Comparison of ENCODE assay signal across 8 cellular contexts in the genomic region with DNA sequence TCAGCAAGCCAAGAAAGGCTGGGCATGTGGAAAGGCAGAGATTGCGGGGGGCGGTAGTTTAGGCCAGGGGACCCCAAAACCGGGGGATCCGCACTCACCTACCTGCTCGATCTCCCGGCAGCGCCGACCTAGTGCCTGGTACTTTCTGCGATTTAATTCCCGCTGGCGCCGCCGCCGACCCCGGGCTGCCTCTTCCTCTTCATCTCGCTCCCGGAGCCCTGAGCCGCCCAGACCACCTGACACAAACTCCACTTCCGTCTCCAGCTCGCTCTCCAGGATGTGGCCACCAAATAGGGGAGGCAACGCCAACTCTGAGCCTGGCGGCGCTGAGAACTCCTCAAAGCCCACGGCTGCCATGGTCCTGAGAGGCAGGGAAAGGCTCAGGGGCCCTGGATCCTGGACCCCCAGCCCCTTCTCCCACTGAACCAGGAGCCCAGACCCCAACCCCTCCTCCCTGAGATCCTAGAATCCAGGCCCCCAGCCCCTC. TPM values are rescaled to one million over a fixed set of nuclear protein-coding genes. Genes with fewer than 3 reads are reported as not detected.
DNase-seq lines count a peak whose midpoint lies in the region; ATAC-seq and TF ChIP-seq lines count a peak whose summit lies in the region.

No MANE protein-coding gene starts in this region.

- no peaks in the 10 kb centered on the region for H3K4me1 ChIP-seq in aorta (ENCODE audit: control insufficient read depth in 1 of 2, insufficient read depth in 2 of 2, low read length in 2 of 2)

- H3K9me3 Mint-ChIP-seq in activated T-helper 1 cell treated with anti-CD3 and anti-CD28 coated beads, Interleukin-12 subunit alpha, Interleukin-12 subunit beta, Interleukin-2, Interleukin-4 antibody, amounts not matched to agents 30 ng/mL and 10 ng/mL and 1 ng/mL, durations not matched to agents 14 hours and 24 hours and 36 hours = no peaks in the 10 kb centered on the region
- H3K9me3 Mint-ChIP-seq in nephron progenitor cell = no peaks in the 10 kb centered on the region

- no peaks in the 10 kb centered on the region for H3K27me3 ChIP-seq in aorta (ENCODE audit: control insufficient read depth in 1 of 2, insufficient read depth in 2 of 2, low read length in 1 of 2)

- no peak for ATAC-seq in aorta (ENCODE audit: low FRiP score)
- no peak for ATAC-seq in GM18907 (IDR thresholded peaks at IDR 0.05; ENCODE audit: unreplicated experiment)

- peak; percentile 80 for DNase-seq in GM13976 (ENCODE audit: low spot score)
- peak; percentile 24 for DNase-seq in NCI-H69 (lab: John Stamatoyannopoulos, UW)
- DNase-seq in activated T-helper 1 cell treated with anti-CD3 and anti-CD28 coated beads, Interleukin-12 subunit alpha, Interleukin-12 subunit beta, Interleukin-2, Interleukin-4 antibody, amounts not matched to agents 30 ng/mL and 10 ng/mL and 1 ng/mL, durations not matched to agents 14 hours and 24 hours and 36 hours (ENCODE audit: low spot score) = peak; percentile 55
- DNase-seq in fibroblast of mammary gland (ENCODE audit: low read depth) = peak; percentile 38
- no peak for DNase-seq in nephron progenitor cell
- DNase-seq in aorta = peak; percentile 70 to 84
- DNase-seq in cerebellar nuclear complex (lab: John Stamatoyannopoulos, UW) = no peak

- H3K4me3 ChIP-seq in fibroblast of mammary gland (ENCODE audit: control insufficient read depth, low read depth, low read length) (peak overlapping the region; percentile 92), aorta (ENCODE audit: low read length in 2 of 2) (peak overlapping the region in 1 of 2 donors; percentile 36)

- no peaks in the 10 kb centered on the region for H3K27me3 Mint-ChIP-seq in activated T-helper 1 cell treated with anti-CD3 and anti-CD28 coated beads, Interleukin-12 subunit alpha, Interleukin-12 subunit beta, Interleukin-2, Interleukin-4 antibody, amounts not matched to agents 30 ng/mL and 10 ng/mL and 1 ng/mL, durations not matched to agents 14 hours and 24 hours and 36 hours (ENCODE audit: insufficient read depth)
- H3K27me3 Mint-ChIP-seq in nephron progenitor cell (ENCODE audit: low read depth, poor library complexity) = peaks cover 3% of the 10 kb centered on the region

- H3K36me3 ChIP-seq in aorta (ENCODE audit: control insufficient read depth in 1 of 2, insufficient read depth in 2 of 2, low read length in 1 of 2) = no peaks in the 10 kb centered on the region

- H3K9me3 ChIP-seq in aorta (ENCODE audit: control insufficient read depth, low read length) = no peaks in the 10 kb centered on the region

- 25 to 31% methylated on average over 24 of the region's 24 CpGs for WGBS in aorta, 2 donors

- intact Hi-C loops in activated T-helper 1 cell treated with anti-CD3 and anti-CD28 coated beads, Interleukin-12 subunit alpha, Interleukin-12 subunit beta, Interleukin-2, Interleukin-4 antibody, amounts not matched to agents 30 ng/mL and 10 ng/mL and 1 ng/mL, durations not matched to agents 14 hours and 24 hours and 36 hours (cut with micrococcal nuclease) = no loop called here
- intact Hi-C loops in aorta (cut with DNase I) = loop anchor here in 1 of 2 donors (10.0 kb wide), 1 partner anchor 250 kb away; a partner anchor contains a TSS

- H3K4me1 Mint-ChIP-seq in activated T-helper 1 cell treated with anti-CD3 and anti-CD28 coated beads, Interleukin-12 subunit alpha, Interleukin-12 subunit beta, Interleukin-2, Interleukin-4 antibody, amounts not matched to agents 30 ng/mL and 10 ng/mL and 1 ng/mL, durations not matched to agents 14 hours and 24 hours and 36 hours (ENCODE audit: low read depth) = peaks cover 32% of the 10 kb centered on the region
- H3K4me1 Mint-ChIP-seq in nephron progenitor cell = peaks cover 35% of the 10 kb centered on the region

- TF ChIP-seq CTCF in GM13976 (IDR thresholded peaks at IDR 0.05; ENCODE audit: borderline replicate concordance, control extremely low read depth, extremely low read depth, insufficient read depth, missing control alignments) (no peak), fibroblast of mammary gland (conservative IDR thresholded peaks at IDR 0.05; ENCODE audit: control insufficient read depth, insufficient read depth, low read depth, low read length) (no peak), nephron progenitor cell (IDR thresholded peaks at IDR 0.05) (no peak)

- H3K4me3 Mint-ChIP-seq in activated T-helper 1 cell treated with anti-CD3 and anti-CD28 coated beads, Interleukin-12 subunit alpha, Interleukin-12 subunit beta, Interleukin-2, Interleukin-4 antibody, amounts not matched to agents 30 ng/mL and 10 ng/mL and 1 ng/mL, durations not matched to agents 14 hours and 24 hours and 36 hours = peak overlapping the region; percentile 94
- H3K4me3 Mint-ChIP-seq in nephron progenitor cell = peak overlapping the region; percentile 99

- in situ Hi-C loops in GM13976 (cut with MboI; ENCODE audit: low sequenced_read_pairs, unreplicated experiment) = no loop called here

- H3K27ac ChIP-seq in aorta (ENCODE audit: low read depth in 1 of 2, low read length in 2 of 2) = no peak overlapping the region

- H3K36me3 Mint-ChIP-seq in activated T-helper 1 cell treated with anti-CD3 and anti-CD28 coated beads, Interleukin-12 subunit alpha, Interleukin-12 subunit beta, Interleukin-2, Interleukin-4 antibody, amounts not matched to agents 30 ng/mL and 10 ng/mL and 1 ng/mL, durations not matched to agents 14 hours and 24 hours and 36 hours (ENCODE audit: low read depth) = peaks cover 19% of the 10 kb centered on the region
- H3K36me3 Mint-ChIP-seq in nephron progenitor cell (ENCODE audit: low read depth) = peaks cover 28% of the 10 kb centered on the region

- H3K27ac Mint-ChIP-seq in activated T-helper 1 cell treated with anti-CD3 and anti-CD28 coated beads, Interleukin-12 subunit alpha, Interleukin-12 subunit beta, Interleukin-2, Interleukin-4 antibody, amounts not matched to agents 30 ng/mL and 10 ng/mL and 1 ng/mL, durations not matched to agents 14 hours and 24 hours and 36 hours = peak overlapping the region; percentile 91
- no peak overlapping the region for H3K27ac Mint-ChIP-seq in nephron progenitor cell

RNA-seq across cellular contexts. Expression of a gene that starts 1.1 kb away (rescaled TPM):
- total RNA-seq in activated T-helper 1 cell treated with anti-CD3 and anti-CD28 coated beads, Interleukin-12 subunit alpha, Interleukin-12 subunit beta, Interleukin-2, Interleukin-4 antibody, amounts not matched to agents 30 ng/mL and 10 ng/mL and 1 ng/mL, durations not matched to agents 14 hours and 24 hours and 36 hours = 31.1 and 33.4 TPM in 2 replicates
- 10 to 100 TPM; 12.9 to 17.3 TPM for total RNA-seq in aorta
- polyA plus RNA-seq in aorta = 10 to 100 TPM in 1 of 2 donors, 1 to 10 TPM in 1; 8.3 to 29.4 TPM

RNA-seq across cellular contexts. Expression of a gene that starts 1.2 kb away (rescaled TPM):
- 110 and 118 TPM in 2 replicates for total RNA-seq in activated T-helper 1 cell treated with anti-CD3 and anti-CD28 coated beads, Interleukin-12 subunit alpha, Interleukin-12 subunit beta, Interleukin-2, Interleukin-4 antibody, amounts not matched to agents 30 ng/mL and 10 ng/mL and 1 ng/mL, durations not matched to agents 14 hours and 24 hours and 36 hours
- 10 to 100 TPM; 41.5 to 50.4 TPM for total RNA-seq in aorta
- 10 to 100 TPM; 33.8 to 71.2 TPM for polyA plus RNA-seq in aorta

RNA-seq across cellular contexts. Expression of a gene that starts 11.7 kb away (rescaled TPM):
- 110 and 125 TPM in 2 replicates for total RNA-seq in activated T-helper 1 cell treated with anti-CD3 and anti-CD28 coated beads, Interleukin-12 subunit alpha, Interleukin-12 subunit beta, Interleukin-2, Interleukin-4 antibody, amounts not matched to agents 30 ng/mL and 10 ng/mL and 1 ng/mL, durations not matched to agents 14 hours and 24 hours and 36 hours
- total RNA-seq in aorta = 10 to 100 TPM; 64.9 to 65.3 TPM
- 100 to 1,000 TPM in 1 of 2 donors, 10 to 100 TPM in 1; 76.5 to 129 TPM for polyA plus RNA-seq in aorta

RNA-seq across cellular contexts. Expression of a gene that starts 13.8 kb away (rescaled TPM):
- total RNA-seq in activated T-helper 1 cell treated with anti-CD3 and anti-CD28 coated beads, Interleukin-12 subunit alpha, Interleukin-12 subunit beta, Interleukin-2, Interleukin-4 antibody, amounts not matched to agents 30 ng/mL and 10 ng/mL and 1 ng/mL, durations not matched to agents 14 hours and 24 hours and 36 hours = 0.27 TPM in 1 of 2 replicates, not detected in the other
- 1 to 10 TPM; 4.4 to 6.0 TPM for total RNA-seq in aorta
- polyA plus RNA-seq in aorta = 1 to 10 TPM in 1 of 2 donors, under 1 TPM in 1; 0.31 to 2.8 TPM

RNA-seq across cellular contexts. Expression of a gene that starts 23.2 kb away (rescaled TPM):
- 70.0 and 73.2 TPM in 2 replicates for total RNA-seq in activated T-helper 1 cell treated with anti-CD3 and anti-CD28 coated beads, Interleukin-12 subunit alpha, Interleukin-12 subunit beta, Interleukin-2, Interleukin-4 antibody, amounts not matched to agents 30 ng/mL and 10 ng/mL and 1 ng/mL, durations not matched to agents 14 hours and 24 hours and 36 hours
- total RNA-seq in aorta = 10 to 100 TPM; 33.5 to 35.9 TPM
- polyA plus RNA-seq in aorta = 10 to 100 TPM; 10.4 to 54.4 TPM

Comparison
In these comparisons a context has a peak if more than half of its experiments do, and no peak if none do; other contexts are left out.
1. DNase-seq: peak in GM13976 (single experiment), NCI-H69 (single experiment), activated T-helper 1 cell treated with anti-CD3 and anti-CD28 coated beads, Interleukin-12 subunit alpha, Interleukin-12 subunit beta, Interleukin-2, Interleukin-4 antibody, amounts not matched to agents 30 ng/mL and 10 ng/mL and 1 ng/mL, durations not matched to agents 14 hours and 24 hours and 36 hours (single experiment), fibroblast of mammary gland (single experiment) and aorta (2 of 2); none in nephron progenitor cell (single experiment) and cerebellar nuclear complex (0 of 2).